ENCODE assay signal across 10 cellular contexts in genomic region chr10:77163670-77164348, GRCh38.
DNase-seq lines count a peak whose midpoint lies in the region; ATAC-seq and TF ChIP-seq lines count a peak whose summit lies in the region.
"Had no signal": no experiment of that assay in that cellular context is flagged by ENCODE, and none has a peak within 500 bp of the region (broad histone marks: within the 10 kb centered on the region; RNA-seq: fewer than 3 reads in every experiment).

No MANE protein-coding gene starts in this region.

- H2AFZ ChIP-seq in GM23338: no peak overlapping the region

- peaks cover 45% of the 10 kb centered on the region for H3K27me3 Mint-ChIP-seq in activated T-helper 17 cell treated with anti-CD3 and anti-CD28 coated beads, Interleukin-2, amount 50 U/mL, for 72 hours
- peaks cover 2% of the 10 kb centered on the region for H3K27me3 Mint-ChIP-seq in GM23338 (ENCODE audit: insufficient read depth, low read depth, poor library complexity)

- H3K9me3 Mint-ChIP-seq in activated T-helper 17 cell treated with anti-CD3 and anti-CD28 coated beads, Interleukin-2, amount 50 U/mL, for 72 hours: no peaks in the 10 kb centered on the region
- no peaks in the 10 kb centered on the region for H3K9me3 Mint-ChIP-seq in GM23338
- H3K9me3 Mint-ChIP-seq: memory B cell had no signal

- DNase-seq in NCI-H146 (lab: John Stamatoyannopoulos, UW) (peak; percentile 53), NCI-H146 treated with DMSO at 0.1 percent for 48 hours (lab: John Stamatoyannopoulos, UW; ENCODE audit: unreplicated experiment) (no peak), kidney epithelial cell (ENCODE audit: low read depth) (peak; percentile 99), thoracic aorta (ENCODE audit: low spot score) (peak; percentile 71), NCI-H128 (lab: John Stamatoyannopoulos, UW; ENCODE audit: unreplicated experiment) (no peak), GM23338 (ENCODE audit: low spot score) (no peak)
- DNase-seq: NCI-H2029 had no signal

- no peak overlapping the region for H3K27ac Mint-ChIP-seq in activated T-helper 17 cell treated with anti-CD3 and anti-CD28 coated beads, Interleukin-2, amount 50 U/mL, for 72 hours
- no peak overlapping the region for H3K27ac Mint-ChIP-seq in GM23338
- H3K27ac Mint-ChIP-seq: memory B cell had no signal

- H3K4me3 Mint-ChIP-seq in activated T-helper 17 cell treated with anti-CD3 and anti-CD28 coated beads, Interleukin-2, amount 50 U/mL, for 72 hours: no peak overlapping the region
- no peak overlapping the region for H3K4me3 Mint-ChIP-seq in GM23338
- H3K4me3 Mint-ChIP-seq: memory B cell had no signal

- H4K20me1 ChIP-seq in GM23338 (replicated peaks; ENCODE audit: insufficient read depth): no peaks in the 10 kb centered on the region

- H3K36me3 ChIP-seq in kidney epithelial cell (ENCODE audit: control insufficient read depth, insufficient read depth, low read length) (no peaks in the 10 kb centered on the region), thoracic aorta (no peaks in the 10 kb centered on the region), GM23338 (ENCODE audit: insufficient read depth) (no peaks in the 10 kb centered on the region)

- H3K27ac ChIP-seq in thoracic aorta: peak overlapping the region; percentile 49 to 81
- no peak overlapping the region for H3K27ac ChIP-seq in GM23338 (ENCODE audit: low read depth)

- no peaks in the 10 kb centered on the region for H3K9me3 ChIP-seq in thoracic aorta

- no peaks in the 10 kb centered on the region for H3K79me2 ChIP-seq in GM23338 (replicated peaks; ENCODE audit: insufficient read depth)

- H3K4me1 ChIP-seq in thoracic aorta (ENCODE audit: control insufficient read depth in 1 of 2, low read depth in 2 of 2) (peaks cover 6 to 63% of the 10 kb centered on the region in 2 donors), GM23338 (ENCODE audit: insufficient read depth) (no peaks in the 10 kb centered on the region)

- TF ChIP-seq CTCF in kidney epithelial cell (IDR thresholded peaks at IDR 0.05; ENCODE audit: insufficient read depth, low read length, poor library complexity, severe bottlenecking) (no peak), thoracic aorta (IDR thresholded peaks at IDR 0.05) (no peak), GM23338 (conservative IDR thresholded peaks at IDR 0.05; ENCODE audit: low read depth in 2 of 2) (no peak)

- H3K9me2 ChIP-seq in GM23338 (ENCODE audit: insufficient read depth): no peaks in the 10 kb centered on the region; the same call in 1 of the 2 replicates

- H3F3A ChIP-seq in GM23338 (replicated peaks; ENCODE audit: low read depth): no peaks in the 10 kb centered on the region

- no peak overlapping the region for H3K4me2 ChIP-seq in GM23338

- H3K36me3 Mint-ChIP-seq in activated T-helper 17 cell treated with anti-CD3 and anti-CD28 coated beads, Interleukin-2, amount 50 U/mL, for 72 hours (ENCODE audit: low read depth): no peaks in the 10 kb centered on the region
- H3K36me3 Mint-ChIP-seq in GM23338 (ENCODE audit: low read depth): no peaks in the 10 kb centered on the region
- H3K36me3 Mint-ChIP-seq: memory B cell had no signal

- peaks cover 4% of the 10 kb centered on the region for H3K4me1 Mint-ChIP-seq in activated T-helper 17 cell treated with anti-CD3 and anti-CD28 coated beads, Interleukin-2, amount 50 U/mL, for 72 hours
- H3K4me1 Mint-ChIP-seq in GM23338: peaks cover 8% of the 10 kb centered on the region

- ATAC-seq in activated T-helper 17 cell treated with anti-CD3 and anti-CD28 coated beads, Interleukin-2, amount 50 U/mL, for 72 hours (replicated peaks): peak; percentile 24
- peak; percentile 46 for ATAC-seq in thoracic aorta (ENCODE audit: insufficient number of reproducible peaks, low FRiP score, low read depth)
- no peak for ATAC-seq in GM23338
- ATAC-seq in HG02970 (IDR thresholded peaks at IDR 0.05; ENCODE audit: low FRiP score, unreplicated experiment): no peak

- H3K4me3 ChIP-seq in kidney epithelial cell (ENCODE audit: low read depth, low read length) (no peak overlapping the region), thoracic aorta (no peak overlapping the region), GM23338 (no peak overlapping the region)

- H3K27me3 ChIP-seq in kidney epithelial cell (ENCODE audit: control insufficient read depth, insufficient read depth, low read length) (no peaks in the 10 kb centered on the region), thoracic aorta (replicated peaks; ENCODE audit: insufficient read depth) (no peaks in the 10 kb centered on the region), GM23338 (ENCODE audit: insufficient read depth) (no peaks in the 10 kb centered on the region)

TF ChIP-seq in GM23338, 12 proteins besides CTCF, POLR2A, EP300 and RAD21:
- TF ChIP-seq ETS1 (IDR thresholded peaks at IDR 0.05): no peak
- no peak for TF ChIP-seq ZNF331 (CRISPR knock-in tag; IDR thresholded peaks at IDR 0.05; ENCODE audit: low read depth)

Comparison
In these comparisons a context has a peak if more than half of its experiments do, and no peak if none do; other contexts are left out.
1. DNase-seq: peak in NCI-H146 (single experiment), kidney epithelial cell (single experiment) and thoracic aorta (single experiment); none in NCI-H146 treated with DMSO at 0.1 percent for 48 hours (single experiment), NCI-H128 (single experiment) and GM23338 (single experiment).
2. ATAC-seq: peak in activated T-helper 17 cell treated with anti-CD3 and anti-CD28 coated beads, Interleukin-2, amount 50 U/mL, for 72 hours (single experiment) and thoracic aorta (single experiment); none in GM23338 (single experiment) and HG02970 (single experiment).